Comparison of ENCODE assay signal across 8 cellular contexts in the genomic region with DNA sequence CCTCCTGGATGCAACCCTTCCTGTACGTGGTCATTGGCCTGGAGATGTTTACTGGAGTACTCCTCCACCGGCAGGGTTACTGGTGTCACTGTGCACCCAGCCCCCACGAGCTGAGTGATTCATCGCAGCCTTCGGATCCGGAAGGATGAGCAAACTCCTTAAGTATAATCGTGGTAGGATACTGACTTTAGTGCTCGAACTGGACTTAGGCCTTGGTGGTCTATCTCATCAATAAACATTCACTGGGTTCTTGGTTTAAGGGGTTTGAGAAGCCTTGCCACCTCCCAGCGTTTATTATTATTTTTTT.
DNase-seq lines count a peak whose midpoint lies in the region; ATAC-seq, FAIRE-seq and TF ChIP-seq lines count a peak whose summit lies in the region.
"Not testable (repeated sequence)": the region's sequence is repeated elsewhere in the genome, so short reads cannot be mapped to it uniquely, and the experiment has no call there.

No MANE protein-coding gene starts in this region.

- not testable (repeated sequence) for H3K27ac ChIP-seq in MM.1S (ENCODE audit: low read length); astrocyte (ENCODE audit: low read depth, low read length); mesenchymal stem cell (ENCODE audit: low read length, poor library complexity, severe bottlenecking); smooth muscle cell (ENCODE audit: low read depth)

- peaks cover 0 to 28% (median 11%) of the 10 kb centered on the region in 7 donors for H3K9me3 Mint-ChIP-seq in CD14-positive monocyte
- not testable (repeated sequence) for H3K9me3 Mint-ChIP-seq in WTC11; astrocyte (ENCODE audit: unreplicated experiment)

- H4K91ac ChIP-seq in mesenchymal stem cell (ENCODE audit: low read length), result not testable (repeated sequence)

- peaks cover 12% of the 10 kb centered on the region for H3K4me1 Mint-ChIP-seq in CD14-positive monocyte
- H3K4me1 Mint-ChIP-seq in WTC11, result not testable (repeated sequence)
- H3K4me1 Mint-ChIP-seq in astrocyte (ENCODE audit: low read depth, unreplicated experiment), result peaks cover 18% of the 10 kb centered on the region

- intact Hi-C loops in CD14-positive monocyte (cut with micrococcal nuclease), result not testable (repeated sequence)

- not testable (repeated sequence) for H3K4ac ChIP-seq in mesenchymal stem cell (ENCODE audit: low read depth in 1 of 2, low read length in 2 of 2)

- WGBS in mesenchymal stem cell, result 1% methylated on average over 7 of the region's 9 CpGs
- 25% methylated on average over 9 of the region's 9 CpGs for WGBS in smooth muscle cell (ENCODE audit: low lambda C conversion rate)

- not testable (repeated sequence) for H2BK15ac ChIP-seq in mesenchymal stem cell (ENCODE audit: low read depth, poor library complexity, severe bottlenecking)

- not testable (repeated sequence) for H3K79me1 ChIP-seq in mesenchymal stem cell (replicated peaks; ENCODE audit: low read length, poor library complexity, severe bottlenecking)

- not testable (repeated sequence) for DNase-seq in CD14-positive monocyte (ENCODE audit: low spot score); MM.1S; WTC11 (ENCODE audit: low spot score); smooth muscle cell (lab: John Stamatoyannopoulos, UW; ENCODE audit: unreplicated experiment)
- DNase-seq in HCEC 1CT (peak; percentile 11), astrocyte (ENCODE audit: low read depth) (peak; percentile 12), fibroblast of mammary gland (ENCODE audit: low read depth) (peak; percentile 63), mesenchymal stem cell (peak; percentile 54)

- H3K36me3 ChIP-seq in MM.1S (replicated peaks; ENCODE audit: insufficient read depth, low read length); astrocyte (ENCODE audit: insufficient read depth, low read length); mesenchymal stem cell (ENCODE audit: control insufficient read depth in 1 of 2, insufficient read depth in 2 of 2, low read depth in 1 of 2, low read length in 2 of 2); smooth muscle cell (ENCODE audit: low read depth): not testable (repeated sequence)

- H2AFZ ChIP-seq in MM.1S (ENCODE audit: low read length), result peak overlapping the region; percentile 99
- H2AFZ ChIP-seq in astrocyte (ENCODE audit: low read depth, low read length); mesenchymal stem cell (ENCODE audit: low read depth, low read length): not testable (repeated sequence)
- peak overlapping the region; percentile 84 for H2AFZ ChIP-seq in smooth muscle cell (ENCODE audit: low read depth)

- CTCF ChIA-PET in WTC11 (lab: Charles Lee), result interaction anchor here (1.6 kb wide), 1 partner anchor 46 kb away, joined by 11 read pairs; no protein-coding TSS in a partner anchor

- H3K23ac ChIP-seq in mesenchymal stem cell (ENCODE audit: low read length in 2 of 2), result not testable (repeated sequence)

- peaks cover 51 to 66% (median 54%) of the 10 kb centered on the region in 3 donors for H3K27me3 Mint-ChIP-seq in CD14-positive monocyte (ENCODE audit: low read depth in 3 of 3)
- peaks cover 84% of the 10 kb centered on the region for H3K27me3 Mint-ChIP-seq in WTC11 (ENCODE audit: low read depth)
- H3K27me3 Mint-ChIP-seq in astrocyte (ENCODE audit: low read depth, unreplicated experiment), result peaks cover 21% of the 10 kb centered on the region

- H3K4me2 ChIP-seq in MM.1S (ENCODE audit: low read depth, low read length) (peak overlapping the region; percentile 69), astrocyte (ENCODE audit: low read length) (peak overlapping the region; percentile 88), mesenchymal stem cell (ENCODE audit: low read length, poor library complexity, severe bottlenecking) (peak overlapping the region; percentile 7), smooth muscle cell (peak overlapping the region; percentile 91)

- not testable (repeated sequence) for H3K27me3 ChIP-seq in MM.1S (replicated peaks; ENCODE audit: insufficient read depth, low read length); astrocyte (ENCODE audit: insufficient read depth, low read length)
- peaks cover 9 to 11% of the 10 kb centered on the region in 2 experiments for H3K27me3 ChIP-seq in mesenchymal stem cell (ENCODE audit: control insufficient read depth in 1 of 2, insufficient read depth in 1 of 2, low read length in 2 of 2)
- H3K27me3 ChIP-seq in smooth muscle cell (ENCODE audit: low read depth), result peaks cover 61% of the 10 kb centered on the region

- H3K9me3 ChIP-seq in MM.1S (replicated peaks; ENCODE audit: insufficient read depth, low read length); astrocyte (ENCODE audit: insufficient read depth, low read depth, low read length); mesenchymal stem cell (ENCODE audit: control insufficient read depth, low read length); smooth muscle cell (replicated peaks; ENCODE audit: low read depth): not testable (repeated sequence)

- POLR2A ChIA-PET in WTC11 (lab: Charles Lee), result not testable (repeated sequence)

- H2AK5ac ChIP-seq in mesenchymal stem cell (ENCODE audit: low read length, severe bottlenecking), result not testable (repeated sequence)

- H4K8ac ChIP-seq in mesenchymal stem cell (ENCODE audit: low read length), result not testable (repeated sequence)

- H3K4me3 Mint-ChIP-seq in CD14-positive monocyte, result peak overlapping the region; percentile 70 to 90
- H3K4me3 Mint-ChIP-seq in WTC11, result peak overlapping the region; percentile 82
- H3K4me3 Mint-ChIP-seq in astrocyte (ENCODE audit: unreplicated experiment), result peak overlapping the region; percentile 86

- H3K79me2 ChIP-seq in MM.1S (ENCODE audit: low read length); astrocyte (ENCODE audit: insufficient read depth, low read length); smooth muscle cell (ENCODE audit: low read depth): not testable (repeated sequence)

- H3K9ac ChIP-seq in MM.1S (ENCODE audit: low read length), result peak overlapping the region; percentile 82; the same call in 1 of the 2 replicates
- not testable (repeated sequence) for H3K9ac ChIP-seq in astrocyte (ENCODE audit: low read length); smooth muscle cell (ENCODE audit: low read depth)
- peak overlapping the region; percentile 54 for H3K9ac ChIP-seq in mesenchymal stem cell (ENCODE audit: low read length)

- not testable (repeated sequence) for H2BK120ac ChIP-seq in mesenchymal stem cell (ENCODE audit: low read depth, low read length)

- H3K4me3 ChIP-seq in MM.1S (ENCODE audit: low read length), result peak overlapping the region; percentile 78
- H3K4me3 ChIP-seq in astrocyte (ENCODE audit: insufficient read depth, low read depth, low read length), result peak overlapping the region; percentile 61
- H3K4me3 ChIP-seq in fibroblast of mammary gland (ENCODE audit: control insufficient read depth, low read depth, low read length), result peak overlapping the region; percentile 41
- peak overlapping the region in 1 of 2 experiments; percentile 75 for H3K4me3 ChIP-seq in mesenchymal stem cell (ENCODE audit: insufficient read depth in 1 of 2, low read depth in 1 of 2, low read length in 2 of 2)
- peak overlapping the region; percentile 62 for H3K4me3 ChIP-seq in smooth muscle cell

- not testable (repeated sequence) for H3F3A ChIP-seq in MM.1S (ENCODE audit: insufficient read depth, low read length); smooth muscle cell (ENCODE audit: low read depth)

- not testable (repeated sequence) for H4K20me1 ChIP-seq in MM.1S (ENCODE audit: insufficient read depth, low read length); astrocyte (ENCODE audit: insufficient read depth, low read length); smooth muscle cell (ENCODE audit: low read depth)

- not testable (repeated sequence) for H3K27ac Mint-ChIP-seq in CD14-positive monocyte, WTC11
- H3K27ac Mint-ChIP-seq in astrocyte (ENCODE audit: unreplicated experiment), result peak overlapping the region; percentile 29

- FAIRE-seq in astrocyte (lab: Jason Lieb, UNC), result not testable (repeated sequence)

- H3K36me3 Mint-ChIP-seq in CD14-positive monocyte; WTC11; astrocyte (ENCODE audit: low read depth, unreplicated experiment): not testable (repeated sequence)

- H3K4me1 ChIP-seq in MM.1S (ENCODE audit: low read length); mesenchymal stem cell (ENCODE audit: control insufficient read depth, insufficient read depth, low read depth, low read length); smooth muscle cell (ENCODE audit: low read depth): not testable (repeated sequence)
- H3K4me1 ChIP-seq in astrocyte (ENCODE audit: insufficient read depth, low read length), result peaks cover 20% of the 10 kb centered on the region

- not testable (repeated sequence) for H2BK12ac ChIP-seq in mesenchymal stem cell (ENCODE audit: low read length in 2 of 2)

- not testable (repeated sequence) for H3K18ac ChIP-seq in mesenchymal stem cell (ENCODE audit: low read depth in 1 of 2, low read length in 2 of 2)

- TF ChIP-seq CTCF in CD14-positive monocyte (IDR thresholded peaks at IDR 0.05); MM.1S (IDR thresholded peaks at IDR 0.05; ENCODE audit: low read length); WTC11 (IDR thresholded peaks at IDR 0.05); astrocyte (IDR thresholded peaks at IDR 0.05; ENCODE audit: insufficient read depth, low read depth, low read length); fibroblast of mammary gland (conservative IDR thresholded peaks at IDR 0.05; ENCODE audit: control insufficient read depth, insufficient read depth, low read depth, low read length); smooth muscle cell (IDR thresholded peaks at IDR 0.05; ENCODE audit: borderline replicate concordance, insufficient read depth, poor library complexity, severe bottlenecking): not testable (repeated sequence)

- not testable (repeated sequence) for H3K14ac ChIP-seq in mesenchymal stem cell (ENCODE audit: low read length in 2 of 2)

- H2BK5ac ChIP-seq in mesenchymal stem cell (ENCODE audit: low read depth, low read length, poor library complexity, severe bottlenecking), result not testable (repeated sequence)

- H3K9me2 ChIP-seq in MM.1S (replicated peaks; ENCODE audit: insufficient read depth, low read length), result not testable (repeated sequence)

- not testable (repeated sequence) for ATAC-seq in WTC11

Comparison
In these comparisons a context has a peak if more than half of its experiments do, and no peak if none do; other contexts are left out.
1. H3K4me2 ChIP-seq: peak in every context shown above with its lines; median percentile 91 in smooth muscle cell; 88 in astrocyte; 69 in MM.1S; 7 in mesenchymal stem cell.